2 cellular contexts compared by ENCODE assay signal in the genomic region with DNA sequence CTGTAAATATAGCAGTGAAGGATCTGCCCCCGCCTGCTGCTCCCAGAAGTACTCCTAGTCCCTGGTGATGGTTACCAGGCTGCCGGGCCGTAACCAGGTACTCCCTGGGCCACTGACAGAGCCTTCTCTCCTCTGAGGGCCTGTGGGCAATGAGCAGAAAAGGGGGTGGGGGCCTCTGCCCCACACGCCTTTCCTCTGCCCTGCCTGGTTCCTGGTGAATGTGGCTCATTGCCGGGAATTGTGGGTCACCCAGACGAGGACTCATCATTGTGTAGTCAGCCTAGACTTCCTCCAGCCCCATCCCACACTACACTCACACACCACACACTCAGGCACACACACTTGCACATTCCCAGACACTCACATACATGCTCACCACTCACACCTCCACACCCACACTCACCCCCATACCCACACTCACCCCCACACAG.
TF ChIP-seq lines count a peak whose summit lies in the region.

No MANE protein-coding gene starts in this region.

TF ChIP-seq in A549, 52 proteins besides CTCF, POLR2A, EP300 and RAD21:
- TF ChIP-seq USF2 (IDR thresholded peaks at IDR 0.05) (no peak), HOXA7 (CRISPR knock-in tag; IDR thresholded peaks at IDR 0.05) (no peak), ZSCAN20 (CRISPR knock-in tag; IDR thresholded peaks at IDR 0.05) (no peak), NFE2L2 (conservative IDR thresholded peaks at IDR 0.05; ENCODE audit: low read length) (no peak), ESRRA (IDR thresholded peaks at IDR 0.05; ENCODE audit: borderline replicate concordance, low read length) (no peak), PBX3 (IDR thresholded peaks at IDR 0.05) (no peak), RFX5 (IDR thresholded peaks at IDR 0.05) (no peak), CHD2 (IDR thresholded peaks at IDR 0.05; ENCODE audit: low read length, partially characterized antibody) (no peak), PHF8 (IDR thresholded peaks at IDR 0.05; ENCODE audit: borderline replicate concordance, low read depth) (no peak), MAFK (IDR thresholded peaks at IDR 0.05; ENCODE audit: partially characterized antibody) (no peak), CBX8 (IDR thresholded peaks at IDR 0.05) (no peak), ATOH8 (CRISPR knock-in tag; IDR thresholded peaks at IDR 0.05; ENCODE audit: low read depth) (no peak)

TF ChIP-seq in HepG2, 621 proteins besides CTCF, POLR2A, EP300 and RAD21:
- TF ChIP-seq PHB2 (IDR thresholded peaks at IDR 0.05; ENCODE audit: partially characterized antibody) (no peak), ZNF121 (CRISPR knock-in tag; IDR thresholded peaks at IDR 0.05) (no peak), ZNF703 (CRISPR knock-in tag; IDR thresholded peaks at IDR 0.05; ENCODE audit: borderline replicate concordance) (no peak), XRCC5 (optimal IDR thresholded peaks at IDR 0.05; ENCODE audit: low read length) (no peak), RELA (CRISPR knock-in tag; IDR thresholded peaks at IDR 0.05) (no peak), FOSL1 (CRISPR knock-in tag; IDR thresholded peaks at IDR 0.05; ENCODE audit: borderline replicate concordance) (no peak), ZNF138 (CRISPR knock-in tag; IDR thresholded peaks at IDR 0.05; ENCODE audit: low read depth) (no peak), ZNF224 (CRISPR knock-in tag; IDR thresholded peaks at IDR 0.05) (no peak), ZFP82 (CRISPR knock-in tag; IDR thresholded peaks at IDR 0.05; ENCODE audit: borderline replicate concordance) (no peak), RBM39 (IDR thresholded peaks at IDR 0.05; ENCODE audit: low read depth, low read length, poor library complexity, severe bottlenecking) (no peak), POLR2AphosphoS2 (IDR thresholded peaks at IDR 0.05; ENCODE audit: low read depth, low read length) (no peak)
- TF ChIP-seq, protein P1, sequence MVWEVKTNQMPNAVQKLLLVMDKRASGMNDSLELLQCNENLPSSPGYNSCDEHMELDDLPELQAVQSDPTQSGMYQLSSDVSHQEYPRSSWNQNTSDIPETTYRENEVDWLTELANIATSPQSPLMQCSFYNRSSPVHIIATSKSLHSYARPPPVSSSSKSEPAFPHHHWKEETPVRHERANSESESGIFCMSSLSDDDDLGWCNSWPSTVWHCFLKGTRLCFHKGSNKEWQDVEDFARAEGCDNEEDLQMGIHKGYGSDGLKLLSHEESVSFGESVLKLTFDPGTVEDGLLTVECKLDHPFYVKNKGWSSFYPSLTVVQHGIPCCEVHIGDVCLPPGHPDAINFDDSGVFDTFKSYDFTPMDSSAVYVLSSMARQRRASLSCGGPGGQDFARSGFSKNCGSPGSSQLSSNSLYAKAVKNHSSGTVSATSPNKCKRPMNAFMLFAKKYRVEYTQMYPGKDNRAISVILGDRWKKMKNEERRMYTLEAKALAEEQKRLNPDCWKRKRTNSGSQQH (CRISPR knock-in tag; IDR thresholded peaks at IDR 0.05; ENCODE audit: low read depth): no peak
- TF ChIP-seq, protein P2, sequence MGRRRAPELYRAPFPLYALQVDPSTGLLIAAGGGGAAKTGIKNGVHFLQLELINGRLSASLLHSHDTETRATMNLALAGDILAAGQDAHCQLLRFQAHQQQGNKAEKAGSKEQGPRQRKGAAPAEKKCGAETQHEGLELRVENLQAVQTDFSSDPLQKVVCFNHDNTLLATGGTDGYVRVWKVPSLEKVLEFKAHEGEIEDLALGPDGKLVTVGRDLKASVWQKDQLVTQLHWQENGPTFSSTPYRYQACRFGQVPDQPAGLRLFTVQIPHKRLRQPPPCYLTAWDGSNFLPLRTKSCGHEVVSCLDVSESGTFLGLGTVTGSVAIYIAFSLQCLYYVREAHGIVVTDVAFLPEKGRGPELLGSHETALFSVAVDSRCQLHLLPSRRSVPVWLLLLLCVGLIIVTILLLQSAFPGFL (CRISPR knock-in tag; IDR thresholded peaks at IDR 0.05): no peak
